Comparison of ENCODE assay signal across 9 cellular contexts in genomic region chr12:24902521-24903304, GRCh38. TPM values are rescaled to one million over a fixed set of nuclear protein-coding genes. Genes with fewer than 3 reads are reported as not detected.
A peak's percentile ranks its signal among the peaks of the same experiment; 100 is the strongest.
DNase-seq lines count a peak whose midpoint lies in the region; ATAC-seq, FAIRE-seq and TF ChIP-seq lines count a peak whose summit lies in the region.
"Had no signal": no experiment of that assay in that cellular context is flagged by ENCODE, and none has a peak within 500 bp of the region (broad histone marks: within the 10 kb centered on the region; RNA-seq: fewer than 3 reads in every experiment).

No MANE protein-coding gene starts in this region.

- no peak overlapping the region for H3K4me2 ChIP-seq in K562 (ENCODE audit: insufficient read depth, low read length)

- H3K4me1 ChIP-seq in K562 (replicated peaks in 1 of 2; ENCODE audit: control insufficient read depth in 2 of 2, insufficient read depth in 2 of 2, low read length in 2 of 2) (peaks cover 0 to 3% of the 10 kb centered on the region in 2 experiments; a peak in 2 of 5 replicates), small intestine (ENCODE audit: control insufficient read depth in 2 of 2, insufficient read depth in 1 of 2, low read depth in 1 of 2, low read length in 1 of 2) (no peaks in the 10 kb centered on the region)

- no peak for TF ChIP-seq CTCF in K562 (IDR thresholded peaks at IDR 0.05 in 2 of 3, conservative IDR thresholded peaks at IDR 0.05 in 1 of 3; ENCODE audit: insufficient read depth in 2 of 3, low read depth in 1 of 3, low read length in 3 of 3)

- H3K36me3 ChIP-seq in K562 (ENCODE audit: control insufficient read depth, insufficient read depth, low read length): peaks cover 34% of the 10 kb centered on the region; the same call in 2 of the 3 replicates
- no peaks in the 10 kb centered on the region for H3K36me3 ChIP-seq in small intestine (ENCODE audit: control insufficient read depth in 2 of 2, insufficient read depth in 2 of 2, low read length in 2 of 2)

- 99% methylated on average over 29 of the region's 72 CpGs for WGBS in K562 (ENCODE audit: insufficient coverage, low coverage, missing lambda C conversion rate)
- WGBS in small intestine, 3 donors: 3 to 16% (median 16%) methylated on average over 58 to 72 of the region's 72 CpGs

- H3K4me3 ChIP-seq in K562 (no peak overlapping the region), skeletal muscle cell (ENCODE audit: low read depth, low read length) (peak overlapping the region; percentile 45), small intestine (ENCODE audit: low read depth in 1 of 2, low read length in 2 of 2) (peak overlapping the region in 1 of 2 donors; percentile 19)

- POLR2A ChIA-PET in K562 (lab: Yijun Ruan, JAX): no interaction called here

- no peak overlapping the region for H3K9ac ChIP-seq in K562 (ENCODE audit: insufficient read depth in 1 of 2, low read depth in 2 of 2, low read length in 2 of 2)

- no peaks in the 10 kb centered on the region for H3K9me1 ChIP-seq in K562 (ENCODE audit: control insufficient read depth, insufficient read depth, low read length)

- H4K20me1 ChIP-seq in K562 (replicated peaks; ENCODE audit: control insufficient read depth, insufficient read depth, low read length): no peaks in the 10 kb centered on the region

- intact Hi-C loops in K562 (cut with micrococcal nuclease): no loop called here

- no peak for TF ChIP-seq RAD21 in K562 (CRISPR knock-in tag; conservative IDR thresholded peaks at IDR 0.05 in 1 of 2, IDR thresholded peaks at IDR 0.05 in 1 of 2)

- peaks cover 89% of the 10 kb centered on the region for H3K79me2 ChIP-seq in K562 (ENCODE audit: control insufficient read depth, insufficient read depth, low read length)

- no peak for DNase-seq in K562 (ENCODE audit: extremely low read depth in 1 of 4, low spot score in 3 of 4)
- peak; percentile 59 for DNase-seq in iPS-NIHi11 (ENCODE audit: low spot score)
- DNase-seq in skeletal muscle cell (ENCODE audit: low read depth): no peak
- DNase-seq in small intestine: no peak
- DNase-seq in MV-4-11 (lab: John Stamatoyannopoulos, UW): no peak
- no peak for DNase-seq in NCI-H345 treated with DMSO at 0.1 percent for 48 hours (lab: John Stamatoyannopoulos, UW; ENCODE audit: unreplicated experiment)

- H3K27me3 ChIP-seq in K562 (ENCODE audit: control insufficient read depth in 2 of 2, insufficient read depth in 2 of 2, low read length in 2 of 2) (no peaks in the 10 kb centered on the region), small intestine (ENCODE audit: control insufficient read depth in 2 of 2, insufficient read depth in 2 of 2, low read length in 2 of 2) (peaks cover 4 to 15% of the 10 kb centered on the region in 2 donors)

- H3K9me3 ChIP-seq in K562 (replicated peaks; ENCODE audit: control insufficient read depth, insufficient read depth, low read depth, low read length): peaks cover 10% of the 10 kb centered on the region
- H3K9me3 ChIP-seq in small intestine (ENCODE audit: control insufficient read depth, low read depth): no peaks in the 10 kb centered on the region

- TF ChIP-seq POLR2A in K562 (conservative IDR thresholded peaks at IDR 0.05): no peak

- CTCF ChIA-PET in K562 (lab: Yijun Ruan, JAX; ENCODE audit: low intra/inter-chr PET ratio): no interaction called here

- ATAC-seq in GM19025 (IDR thresholded peaks at IDR 0.05; ENCODE audit: low read depth, unreplicated experiment) (peak; percentile 60), HG03354 (IDR thresholded peaks at IDR 0.05; ENCODE audit: poor library complexity, severe bottlenecking, unreplicated experiment) (peak; percentile 59), K562 (no peak)

- FAIRE-seq in K562 (lab: Jason Lieb, UNC) (no peak), small intestine (lab: Jason Lieb, UNC) (no peak)
- FAIRE-seq: TTC549 had no signal

- H3K27ac ChIP-seq in K562 (ENCODE audit: extremely low read depth, low read depth, low read length): no peak overlapping the region
- peak overlapping the region in 1 of 2 donors; percentile 32 for H3K27ac ChIP-seq in small intestine (ENCODE audit: low read depth in 1 of 2, low read length in 1 of 2)

- TF ChIP-seq EP300 in K562 (IDR thresholded peaks at IDR 0.05; ENCODE audit: low read length): no peak

- BruUV-seq in K562 (replicated peaks; lab: Mats Ljungman, UMichigan): no TSS peak

- H2AFZ ChIP-seq in K562 (ENCODE audit: low read depth, low read length): no peak overlapping the region

- in situ Hi-C loops in K562 (cut with MboI): no loop called here

TF ChIP-seq in K562, 482 proteins besides CTCF, POLR2A, EP300 and RAD21:
- TF ChIP-seq ZNF764 (CRISPR knock-in tag; IDR thresholded peaks at IDR 0.05; ENCODE audit: low read depth) (no peak), ZBTB33 (CRISPR knock-in tag; IDR thresholded peaks at IDR 0.05) (peak; percentile 87), PCBP1 (IDR thresholded peaks at IDR 0.05; ENCODE audit: low read depth, low read length, poor library complexity, severe bottlenecking) (peak; percentile 43), FOXJ3 (CRISPR knock-in tag; IDR thresholded peaks at IDR 0.05) (no peak), RBM14 (IDR thresholded peaks at IDR 0.05; ENCODE audit: borderline replicate concordance, insufficient read depth, low read depth, low read length) (0 out of 2 replicates have a peak, but pooled peaks have one; percentile 65), POLR2G (IDR thresholded peaks at IDR 0.05; ENCODE audit: low read depth, low read length) (peak; percentile 59)

RNA-seq across cellular contexts. Expression of gene BCAT1, which starts 46.2 kb away (rescaled TPM):
- total RNA-seq in K562 (2011; cell fraction: chromatin; rRNA removed; ENCODE audit: low replicate concordance): 53.5 and 124 TPM in 2 replicates
- 33.0 and 49.7 TPM in 2 replicates for total RNA-seq in K562 (2011; cell fraction: nucleolus; rRNA removed)
- 127 and 193 TPM in 2 replicates for total RNA-seq in K562 (2011; cell fraction: nucleoplasm; rRNA removed)
- total RNA-seq in K562 (2014; rRNA removed): 79.4 and 81.9 TPM in 2 replicates
- total RNA-seq in K562 (2014; rRNA removed; fragmentation: Illumina TruSeq; extraction: Trizol): 130 and 155 TPM in 2 replicates
- total RNA-seq in K562 (2015; rRNA removed; fragmentation: Illumina TruSeq; extraction: Trizol): 64.9 and 68.6 TPM in 2 replicates
- 154 and 157 TPM in 2 replicates for total RNA-seq in K562 (2021)
- 58.8 and 59.1 TPM in 2 replicates for polyA plus RNA-seq in K562 (2011; rRNA removed)
- 28.1 and 58.5 TPM in 2 replicates for polyA plus RNA-seq in K562 (2011; cell fraction: cytosol; rRNA removed)
- polyA plus RNA-seq in K562 (2011; cell fraction: nucleus; rRNA removed): 33.1 and 43.9 TPM in 2 replicates
- 53.7 and 101 TPM in 2 replicates for polyA plus RNA-seq in K562 (2012)
- polyA plus RNA-seq in K562 (2014; fragmentation: Illumina TruSeq; extraction: Trizol): 66.8 and 78.4 TPM in 2 replicates
- 10 to 100 TPM; 38.5 to 45.4 TPM for polyA plus RNA-seq in K562 (2014; fragmentation: Nextera tagmentation; extraction: Ambion mirVana)
- 48.1 and 59.1 TPM in 2 replicates for polyA plus RNA-seq in K562 (2014; rRNA removed)
- polyA minus RNA-seq in K562 (2011; rRNA and poly(A)+ RNA removed): 130 and 179 TPM in 2 replicates
- polyA minus RNA-seq in K562 (2011; cell fraction: cytosol; rRNA and poly(A)+ RNA removed): 82.9 and 107 TPM in 2 replicates
- 34.1 and 69.3 TPM in 2 replicates for polyA minus RNA-seq in K562 (2011; cell fraction: nucleus; rRNA and poly(A)+ RNA removed)
- 1 to 10 TPM in 2 of 3 donors, under 1 TPM in 1; 0.22 to 5.3 (median 2.4) TPM for polyA plus RNA-seq in small intestine

Comparison
In these comparisons a context has a peak if more than half of its experiments do, and no peak if none do; other contexts are left out.
1. RNA of gene BCAT1, which starts 46.2 kb away (polyA plus RNA-seq): 28.1 to 101 TPM in K562; 0.22 to 5.3 TPM in small intestine; every median in the first group is over 4 times any median in the second.